Comparison of ENCODE assay signal across 1 cellular context in the genomic region with DNA sequence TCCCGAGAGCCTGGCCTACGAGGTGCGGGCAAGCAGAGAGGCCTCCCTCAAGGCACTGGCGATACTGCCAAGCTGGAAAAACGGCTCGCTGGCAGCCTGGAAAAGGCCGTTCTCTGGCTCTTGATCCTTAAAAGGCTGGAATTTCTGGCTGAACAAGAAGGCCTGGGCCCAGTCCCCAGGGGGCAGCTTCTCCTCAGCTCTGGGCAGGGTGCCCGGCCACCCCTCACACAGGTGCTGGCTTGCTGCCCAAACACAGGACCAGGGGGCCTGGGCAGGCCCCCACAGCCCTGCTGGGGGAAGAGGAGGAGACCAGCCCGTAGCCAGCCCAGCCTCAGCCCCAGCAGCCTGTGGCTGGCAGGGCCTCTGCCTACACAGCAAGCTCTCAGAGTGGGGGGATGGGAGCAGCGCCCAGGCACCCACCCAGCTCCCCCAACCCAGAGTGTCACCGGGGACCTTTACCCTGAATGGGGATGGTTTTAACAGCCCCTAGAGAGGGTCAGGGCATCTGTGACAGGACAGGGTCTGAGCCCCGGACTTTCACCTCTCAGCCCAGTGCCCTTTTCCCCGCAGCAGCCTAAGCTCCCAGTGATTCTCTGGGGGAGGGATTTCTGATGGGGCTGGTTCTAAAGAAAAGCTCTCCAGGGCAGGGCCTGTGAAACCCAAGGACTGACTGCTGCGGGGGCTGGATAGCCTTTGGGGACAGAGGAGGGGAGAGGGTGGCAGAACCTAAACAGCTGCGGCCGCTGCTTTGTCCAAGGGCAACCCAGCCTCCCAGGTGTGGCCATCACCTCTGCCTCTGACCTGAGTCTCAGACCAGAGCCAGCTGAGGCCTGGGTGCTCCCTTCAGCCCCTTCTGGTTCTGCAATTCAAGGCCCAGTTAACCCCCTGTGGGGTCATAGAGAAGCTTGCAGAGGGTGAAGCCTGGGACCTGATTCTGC.
TF ChIP-seq lines count a peak whose summit lies in the region.

No MANE protein-coding gene starts in this region.

TF ChIP-seq in IMR-90, 13 proteins besides CTCF, POLR2A, EP300 and RAD21:
- TF ChIP-seq, protein P1, sequence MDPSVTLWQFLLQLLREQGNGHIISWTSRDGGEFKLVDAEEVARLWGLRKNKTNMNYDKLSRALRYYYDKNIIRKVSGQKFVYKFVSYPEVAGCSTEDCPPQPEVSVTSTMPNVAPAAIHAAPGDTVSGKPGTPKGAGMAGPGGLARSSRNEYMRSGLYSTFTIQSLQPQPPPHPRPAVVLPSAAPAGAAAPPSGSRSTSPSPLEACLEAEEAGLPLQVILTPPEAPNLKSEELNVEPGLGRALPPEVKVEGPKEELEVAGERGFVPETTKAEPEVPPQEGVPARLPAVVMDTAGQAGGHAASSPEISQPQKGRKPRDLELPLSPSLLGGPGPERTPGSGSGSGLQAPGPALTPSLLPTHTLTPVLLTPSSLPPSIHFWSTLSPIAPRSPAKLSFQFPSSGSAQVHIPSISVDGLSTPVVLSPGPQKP (IDR thresholded peaks at IDR 0.05; ENCODE audit: borderline replicate concordance, low read depth, low read length): no peak
- TF ChIP-seq BHLHE40 (IDR thresholded peaks at IDR 0.05; ENCODE audit: low read depth, low read length) (no peak), MAZ (IDR thresholded peaks at IDR 0.05; ENCODE audit: borderline replicate concordance, low read depth, low read length) (0 out of 2 replicates have a peak, but pooled peaks have one; percentile 3)
TF ChIP-seq in IMR-90: peak in this region for 1.
